ENCODE assay signal across 8 cellular contexts in the genomic region with DNA sequence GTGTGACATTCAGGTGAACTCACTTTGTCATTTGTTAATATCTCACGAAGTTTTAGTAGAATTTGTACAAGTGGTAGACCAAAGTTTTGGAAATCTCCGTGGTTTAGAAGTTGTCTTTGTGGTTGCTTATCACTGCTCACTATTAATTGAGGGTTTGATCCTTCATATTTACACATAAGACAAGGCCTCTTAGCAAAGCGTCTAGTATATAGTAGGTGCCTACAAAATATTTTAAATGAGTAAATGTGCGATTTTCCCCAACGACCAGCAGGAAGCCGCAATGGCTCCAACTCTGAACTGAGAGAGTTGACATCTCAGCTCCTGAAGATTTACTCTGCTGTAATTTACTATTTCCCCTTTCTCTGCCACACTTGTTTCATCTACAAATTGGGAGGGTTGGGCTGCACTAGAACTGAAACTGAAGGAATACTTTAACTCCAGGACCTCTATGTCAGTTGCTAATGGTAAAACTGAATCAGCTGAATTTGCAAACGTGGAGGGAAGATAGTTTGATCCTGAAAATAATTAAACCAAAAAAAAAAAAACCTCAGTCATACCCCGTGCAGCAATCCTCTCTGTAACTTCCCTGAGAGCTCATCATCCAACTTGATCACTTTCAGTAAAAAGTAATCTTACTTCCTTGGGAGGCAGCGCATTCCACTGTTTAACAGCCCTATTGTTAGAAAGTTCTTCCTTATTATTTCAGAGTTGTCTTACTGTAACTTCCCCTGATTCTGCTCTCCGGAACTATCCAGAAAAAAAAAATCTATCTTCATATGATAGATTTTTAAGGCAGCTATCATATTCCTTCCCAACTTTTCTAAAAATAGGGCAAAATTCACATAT. TPM values are rescaled to one million over a fixed set of nuclear protein-coding genes. Genes with fewer than 3 reads are reported as not detected.
DNase-seq lines count a peak whose midpoint lies in the region; ATAC-seq, FAIRE-seq and TF ChIP-seq lines count a peak whose summit lies in the region.

No MANE protein-coding gene starts in this region.

- H3K4me3 ChIP-seq in kidney (ENCODE audit: low read length in 2 of 2) = peak overlapping the region; percentile 83 to 88

- H3K4me1 ChIP-seq in kidney (ENCODE audit: control insufficient read depth in 1 of 2, insufficient read depth in 1 of 2, low read depth in 1 of 2, low read length in 2 of 2) = peaks cover 14% of the 10 kb centered on the region in 2 donors

- H3K36me3 Mint-ChIP-seq in activated CD4-positive, alpha-beta T cell treated with anti-CD3 and anti-CD28 coated beads, Interleukin-2, amount 10 ng/mL, durations not matched to agents 24 days and 14 days (ENCODE audit: low read depth) = no peaks in the 10 kb centered on the region
- H3K36me3 Mint-ChIP-seq in activated T-helper 1 cell treated with anti-CD3 and anti-CD28 coated beads, Interleukin-12 subunit alpha, Interleukin-12 subunit beta, Interleukin-2, Interleukin-4 antibody, amounts not matched to agents 30 ng/mL and 10 ng/mL and 1 ng/mL, durations not matched to agents 14 hours and 24 hours and 36 hours (ENCODE audit: low read depth) = no peaks in the 10 kb centered on the region

- intact Hi-C loops in activated CD4-positive, alpha-beta T cell treated with anti-CD3 and anti-CD28 coated beads, Interleukin-2, amount 10 ng/mL, durations not matched to agents 24 days and 14 days (cut with micrococcal nuclease) = loop anchor here (5.0 kb wide), 1 partner anchor 162 kb away; a partner anchor contains a TSS
- intact Hi-C loops in activated T-helper 1 cell treated with anti-CD3 and anti-CD28 coated beads, Interleukin-12 subunit alpha, Interleukin-12 subunit beta, Interleukin-2, Interleukin-4 antibody, amounts not matched to agents 30 ng/mL and 10 ng/mL and 1 ng/mL, durations not matched to agents 14 hours and 24 hours and 36 hours (cut with micrococcal nuclease) = loop anchor here (2.0 to 10.0 kb wide), 4 partner anchors 14 to 1290 kb away; a partner anchor contains a TSS
- intact Hi-C loops in kidney (cut with DNase I) = no loop called here

- H3K4me1 Mint-ChIP-seq in activated CD4-positive, alpha-beta T cell treated with anti-CD3 and anti-CD28 coated beads, Interleukin-2, amount 10 ng/mL, durations not matched to agents 24 days and 14 days = peaks cover 36% of the 10 kb centered on the region
- H3K4me1 Mint-ChIP-seq in activated T-helper 1 cell treated with anti-CD3 and anti-CD28 coated beads, Interleukin-12 subunit alpha, Interleukin-12 subunit beta, Interleukin-2, Interleukin-4 antibody, amounts not matched to agents 30 ng/mL and 10 ng/mL and 1 ng/mL, durations not matched to agents 14 hours and 24 hours and 36 hours (ENCODE audit: low read depth) = peaks cover 40% of the 10 kb centered on the region

- H3K36me3 ChIP-seq in kidney (ENCODE audit: control insufficient read depth in 1 of 2, insufficient read depth in 2 of 2, low read length in 2 of 2) = no peaks in the 10 kb centered on the region

- no peak for TF ChIP-seq CTCF in kidney (IDR thresholded peaks at IDR 0.05; ENCODE audit: borderline replicate concordance, extremely low read depth, insufficient read depth)

- H3K27ac Mint-ChIP-seq in activated CD4-positive, alpha-beta T cell treated with anti-CD3 and anti-CD28 coated beads, Interleukin-2, amount 10 ng/mL, durations not matched to agents 24 days and 14 days = peak overlapping the region; percentile 11
- H3K27ac Mint-ChIP-seq in activated T-helper 1 cell treated with anti-CD3 and anti-CD28 coated beads, Interleukin-12 subunit alpha, Interleukin-12 subunit beta, Interleukin-2, Interleukin-4 antibody, amounts not matched to agents 30 ng/mL and 10 ng/mL and 1 ng/mL, durations not matched to agents 14 hours and 24 hours and 36 hours = no peak overlapping the region

- FAIRE-seq in kidney (lab: Jason Lieb, UNC) (no peak), RCC 7860 (lab: Jason Lieb, UNC) (no peak)

- peak overlapping the region; percentile 98 for H3K27ac ChIP-seq in kidney (ENCODE audit: low read depth in 2 of 2, low read length in 2 of 2)
- peak overlapping the region; percentile 70 for H3K27ac ChIP-seq in substantia nigra (ENCODE audit: low read depth, low read length, poor library complexity, severe bottlenecking)

- ATAC-seq in GM21360 (IDR thresholded peaks at IDR 0.05; ENCODE audit: unreplicated experiment) = no peak

- H3K9me3 Mint-ChIP-seq in activated CD4-positive, alpha-beta T cell treated with anti-CD3 and anti-CD28 coated beads, Interleukin-2, amount 10 ng/mL, durations not matched to agents 24 days and 14 days = no peaks in the 10 kb centered on the region
- H3K9me3 Mint-ChIP-seq in activated T-helper 1 cell treated with anti-CD3 and anti-CD28 coated beads, Interleukin-12 subunit alpha, Interleukin-12 subunit beta, Interleukin-2, Interleukin-4 antibody, amounts not matched to agents 30 ng/mL and 10 ng/mL and 1 ng/mL, durations not matched to agents 14 hours and 24 hours and 36 hours = no peaks in the 10 kb centered on the region

- H3K9me3 ChIP-seq in kidney (ENCODE audit: control insufficient read depth in 1 of 2, low read length in 2 of 2) = no peaks in the 10 kb centered on the region

- no peak for DNase-seq in activated CD4-positive, alpha-beta T cell treated with anti-CD3 and anti-CD28 coated beads, Interleukin-2, amount 10 ng/mL, durations not matched to agents 24 days and 14 days
- no peak for DNase-seq in activated CD4-positive, alpha-beta T cell treated with anti-CD3 and anti-CD28 coated beads, Interleukin-2, amount 50 U/mL, for 1 hour
- no peak for DNase-seq in activated T-helper 1 cell treated with anti-CD3 and anti-CD28 coated beads, Interleukin-12 subunit alpha, Interleukin-12 subunit beta, Interleukin-2, Interleukin-4 antibody, amounts not matched to agents 30 ng/mL and 10 ng/mL and 1 ng/mL, durations not matched to agents 14 hours and 24 hours and 36 hours (ENCODE audit: low spot score)
- DNase-seq in kidney = no peak
- no peak for DNase-seq in substantia nigra (lab: John Stamatoyannopoulos, UW)
- no peak for DNase-seq in NAMALWA (ENCODE audit: low spot score)
- no peak for DNase-seq in RCC 7860 (ENCODE audit: low spot score)

- H3K4me3 Mint-ChIP-seq in activated CD4-positive, alpha-beta T cell treated with anti-CD3 and anti-CD28 coated beads, Interleukin-2, amount 10 ng/mL, durations not matched to agents 24 days and 14 days = peak overlapping the region; percentile 82
- peak overlapping the region; percentile 80 for H3K4me3 Mint-ChIP-seq in activated T-helper 1 cell treated with anti-CD3 and anti-CD28 coated beads, Interleukin-12 subunit alpha, Interleukin-12 subunit beta, Interleukin-2, Interleukin-4 antibody, amounts not matched to agents 30 ng/mL and 10 ng/mL and 1 ng/mL, durations not matched to agents 14 hours and 24 hours and 36 hours

- peaks cover 58% of the 10 kb centered on the region for H3K27me3 Mint-ChIP-seq in activated CD4-positive, alpha-beta T cell treated with anti-CD3 and anti-CD28 coated beads, Interleukin-2, amount 10 ng/mL, durations not matched to agents 24 days and 14 days
- peaks cover 70% of the 10 kb centered on the region for H3K27me3 Mint-ChIP-seq in activated T-helper 1 cell treated with anti-CD3 and anti-CD28 coated beads, Interleukin-12 subunit alpha, Interleukin-12 subunit beta, Interleukin-2, Interleukin-4 antibody, amounts not matched to agents 30 ng/mL and 10 ng/mL and 1 ng/mL, durations not matched to agents 14 hours and 24 hours and 36 hours (ENCODE audit: insufficient read depth)

- peak overlapping the region in 1 of 2 donors; percentile 93 for H3K9ac ChIP-seq in kidney (ENCODE audit: low read length in 2 of 2)

RNA-seq across cellular contexts. Expression of a gene that starts 1.3 kb away (rescaled TPM):
- 7.1 and 9.1 TPM in 2 replicates for total RNA-seq in activated CD4-positive, alpha-beta T cell treated with anti-CD3 and anti-CD28 coated beads, Interleukin-2, amount 10 ng/mL, durations not matched to agents 24 days and 14 days
- 5.3 and 5.4 TPM in 2 replicates for total RNA-seq in activated T-helper 1 cell treated with anti-CD3 and anti-CD28 coated beads, Interleukin-12 subunit alpha, Interleukin-12 subunit beta, Interleukin-2, Interleukin-4 antibody, amounts not matched to agents 30 ng/mL and 10 ng/mL and 1 ng/mL, durations not matched to agents 14 hours and 24 hours and 36 hours
- 55.4 TPM for total RNA-seq in kidney
- polyA plus RNA-seq in kidney (ENCODE audit: insufficient read depth, low read depth, low replicate concordance) = 13.1 TPM

RNA-seq across cellular contexts. Expression of a gene that starts 9.6 kb away (rescaled TPM):
- total RNA-seq in activated CD4-positive, alpha-beta T cell treated with anti-CD3 and anti-CD28 coated beads, Interleukin-2, amount 10 ng/mL, durations not matched to agents 24 days and 14 days = 5.1 and 7.4 TPM in 2 replicates
- 2.0 and 2.3 TPM in 2 replicates for total RNA-seq in activated T-helper 1 cell treated with anti-CD3 and anti-CD28 coated beads, Interleukin-12 subunit alpha, Interleukin-12 subunit beta, Interleukin-2, Interleukin-4 antibody, amounts not matched to agents 30 ng/mL and 10 ng/mL and 1 ng/mL, durations not matched to agents 14 hours and 24 hours and 36 hours
- 14.4 TPM for total RNA-seq in kidney
- 80.9 TPM for polyA plus RNA-seq in kidney (ENCODE audit: insufficient read depth, low read depth, low replicate concordance)
